Comparison of ENCODE assay signal across 20 cellular contexts in genomic region chr18:36496022-36496421, GRCh38.
DNase-seq lines count a peak whose midpoint lies in the region; ATAC-seq lines count a peak whose summit lies in the region.
"Had no signal": no experiment of that assay in that cellular context is flagged by ENCODE, and none has a peak within 500 bp of the region (broad histone marks: within the 10 kb centered on the region; RNA-seq: fewer than 3 reads in every experiment).

No MANE protein-coding gene starts in this region.

- peaks cover 13% of the 10 kb centered on the region for H3K27me3 Mint-ChIP-seq in activated CD8-positive, alpha-beta T cell treated with anti-CD3 and anti-CD28 coated beads, Interleukin-2, amount 10 ng/mL, durations not matched to agents 7 days and 5 days (ENCODE audit: low read depth)
- H3K27me3 Mint-ChIP-seq: stimulated activated memory B cell treated with anti-CD40 and anti-IgM and Interleukin-4, amounts not matched to agents 10 μg/mL and 1 μg/mL and 100 μg/mL, for 72 hours had no signal

- peaks cover 8% of the 10 kb centered on the region for H3K4me1 Mint-ChIP-seq in activated CD8-positive, alpha-beta T cell treated with anti-CD3 and anti-CD28 coated beads, Interleukin-2, amount 10 ng/mL, durations not matched to agents 7 days and 5 days (ENCODE audit: low read depth)
- H3K4me1 Mint-ChIP-seq: stimulated activated memory B cell treated with anti-CD40 and anti-IgM and Interleukin-4, amounts not matched to agents 10 μg/mL and 1 μg/mL and 100 μg/mL, for 72 hours had no signal

- CTCF ChIA-PET in activated CD8-positive, alpha-beta T cell treated with anti-CD3 and anti-CD28 coated beads, Interleukin-2, amount 10 ng/mL, durations not matched to agents 7 days and 5 days (lab: Charles Lee): no interaction called here

- H4K20me1 ChIP-seq in BLaER1: no peaks in the 10 kb centered on the region

- ATAC-seq in GM18868 (IDR thresholded peaks at IDR 0.05; ENCODE audit: unreplicated experiment): peak; percentile 50
- peak; percentile 61 for ATAC-seq in activated CD8-positive, alpha-beta T cell treated with anti-CD3 and anti-CD28 coated beads, Interleukin-2, amount 10 ng/mL, durations not matched to agents 7 days and 5 days
- ATAC-seq: GM23338; PC-3; stimulated activated memory B cell treated with anti-CD40 and anti-IgM and Interleukin-4, amounts not matched to agents 10 μg/mL and 1 μg/mL and 100 μg/mL, for 72 hours had no signal

- peak overlapping the region; percentile 61 for H3K4me2 ChIP-seq in BLaER1
- H3K4me2 ChIP-seq: GM23338 had no signal

- no peaks in the 10 kb centered on the region for H3K36me3 ChIP-seq in BLaER1
- H3K36me3 ChIP-seq: breast epithelium, tibial nerve had no signal

- H3K4me3 Mint-ChIP-seq in activated CD8-positive, alpha-beta T cell treated with anti-CD3 and anti-CD28 coated beads, Interleukin-2, amount 10 ng/mL, durations not matched to agents 7 days and 5 days: no peak overlapping the region
- H3K4me3 Mint-ChIP-seq: GM23338; immature natural killer cell; naive thymus-derived CD8-positive, alpha-beta T cell; stimulated activated memory B cell treated with anti-CD40 and anti-IgM and Interleukin-4, amounts not matched to agents 10 μg/mL and 1 μg/mL and 100 μg/mL, for 72 hours had no signal

- no peak overlapping the region for H3K27ac ChIP-seq in BLaER1
- H3K27ac ChIP-seq: breast epithelium, tibial nerve had no signal

- H3K4me1 ChIP-seq in BLaER1: peaks cover 53% of the 10 kb centered on the region
- H3K4me1 ChIP-seq: breast epithelium, tibial nerve had no signal

- H3K4me3 ChIP-seq in BLaER1: no peak overlapping the region
- H3K4me3 ChIP-seq: breast epithelium, GM23338, tibial nerve had no signal

- POLR2A ChIA-PET in activated CD8-positive, alpha-beta T cell treated with anti-CD3 and anti-CD28 coated beads, Interleukin-2, amount 10 ng/mL, durations not matched to agents 7 days and 5 days (lab: Charles Lee): no interaction called here

- no peaks in the 10 kb centered on the region for H3K36me3 Mint-ChIP-seq in activated CD8-positive, alpha-beta T cell treated with anti-CD3 and anti-CD28 coated beads, Interleukin-2, amount 10 ng/mL, durations not matched to agents 7 days and 5 days (ENCODE audit: low read depth)
- H3K36me3 Mint-ChIP-seq: immature natural killer cell; naive thymus-derived CD8-positive, alpha-beta T cell; stimulated activated memory B cell treated with anti-CD40 and anti-IgM and Interleukin-4, amounts not matched to agents 10 μg/mL and 1 μg/mL and 100 μg/mL, for 72 hours had no signal

- no peak overlapping the region for H3K27ac Mint-ChIP-seq in activated CD8-positive, alpha-beta T cell treated with anti-CD3 and anti-CD28 coated beads, Interleukin-2, amount 10 ng/mL, durations not matched to agents 7 days and 5 days
- H3K27ac Mint-ChIP-seq: GM23338; immature natural killer cell; naive thymus-derived CD8-positive, alpha-beta T cell; stimulated activated memory B cell treated with anti-CD40 and anti-IgM and Interleukin-4, amounts not matched to agents 10 μg/mL and 1 μg/mL and 100 μg/mL, for 72 hours had no signal

- H3K9ac ChIP-seq in BLaER1: no peak overlapping the region

- H3K9me3 ChIP-seq in BLaER1: no peaks in the 10 kb centered on the region
- H3K9me3 ChIP-seq: breast epithelium, tibial nerve had no signal

- no peaks in the 10 kb centered on the region for H3K9me3 Mint-ChIP-seq in activated CD8-positive, alpha-beta T cell treated with anti-CD3 and anti-CD28 coated beads, Interleukin-2, amount 10 ng/mL, durations not matched to agents 7 days and 5 days (ENCODE audit: insufficient read depth)
- H3K9me3 Mint-ChIP-seq: GM23338; stimulated activated memory B cell treated with anti-CD40 and anti-IgM and Interleukin-4, amounts not matched to agents 10 μg/mL and 1 μg/mL and 100 μg/mL, for 72 hours had no signal

- DNase-seq in HT1080 (ENCODE audit: low read depth) (peak; percentile 32), NCI-H446 (lab: John Stamatoyannopoulos, UW) (no peak), NCI-H146 (lab: John Stamatoyannopoulos, UW) (no peak), SKM-1 treated with dmso at 0.1 percent for 144 hours (lab: John Stamatoyannopoulos, UW; ENCODE audit: unreplicated experiment) (no peak)
- peak; percentile 46 for DNase-seq in activated CD8-positive, alpha-beta T cell treated with anti-CD3 and anti-CD28 coated beads, Interleukin-2, amount 10 ng/mL, durations not matched to agents 7 days and 5 days
- no peak for DNase-seq in activated effector memory CD4-positive, alpha-beta T cell treated with anti-CD3 and anti-CD28 coated beads, Interleukin-2, amount 50 U/mL, for 16 hours
- DNase-seq: C1 segment of cervical spinal cord; glutamatergic neuron; immature natural killer cell; mammary epithelial cell; naive thymus-derived CD8-positive, alpha-beta T cell; NCI-H2029 treated with DMSO at 0.1 percent for 48 hours; NCI-H526 treated with DMSO at 0.1 percent for 48 hours; PC-3 had no signal

- H3K27me3 ChIP-seq in BLaER1: no peaks in the 10 kb centered on the region
- H3K27me3 ChIP-seq: breast epithelium, tibial nerve had no signal

Comparison
In these comparisons a context has a peak if more than half of its experiments do, and no peak if none do; other contexts are left out.
1. DNase-seq: peak in HT1080 (single experiment) and activated CD8-positive, alpha-beta T cell treated with anti-CD3 and anti-CD28 coated beads, Interleukin-2, amount 10 ng/mL, durations not matched to agents 7 days and 5 days (single experiment); none in NCI-H446 (0 of 2), NCI-H146 (single experiment), activated effector memory CD4-positive, alpha-beta T cell treated with anti-CD3 and anti-CD28 coated beads, Interleukin-2, amount 50 U/mL, for 16 hours (single experiment) and SKM-1 treated with dmso at 0.1 percent for 144 hours (single experiment).